In genomic region chr5:142938201-142938600, GRCh38 we compare ENCODE assay signal across 23 cellular contexts.
"Had no signal": no experiment of that assay in that cellular context is flagged by ENCODE, and none has a peak within 500 bp of the region (broad histone marks: within the 10 kb centered on the region; RNA-seq: fewer than 3 reads in every experiment).

No MANE protein-coding gene starts in this region.

- H3K27me3 ChIP-seq: body of pancreas, right atrium auricular region, upper lobe of left lung had no signal

- H3K4me3 ChIP-seq: body of pancreas, coronary artery, right atrium auricular region, upper lobe of left lung had no signal

- H3K27ac ChIP-seq: body of pancreas, coronary artery, right atrium auricular region, upper lobe of left lung had no signal

- ATAC-seq: activated CD8-positive, alpha-beta T cell treated with anti-CD3 and anti-CD28 coated beads, Interleukin-2, amount 10 ng/mL, durations not matched to agents 7 days and 5 days; activated naive CD4-positive, alpha-beta T cell treated with anti-CD3 and anti-CD28 coated beads, Interleukin-2, amount 50 U/mL, for 72 hours; activated T-cell treated with anti-CD3 and anti-CD28 coated beads, Interleukin-2, amount 50 U/mL, for 72 hours; body of pancreas; effector memory CD8-positive, alpha-beta T cell; left lobe of liver; naive thymus-derived CD8-positive, alpha-beta T cell; stimulated activated naive CD8-positive, alpha-beta T cell treated with anti-CD3 and anti-CD28 coated beads, Interleukin-15, Interleukin-2, amounts not matched to agents 100 U/mL and 50 U/mL, for 24 hours had no signal

- DNase-seq: activated B cell treated with CpG ODN at 0.5 μM for 24 hours; activated CD4-positive, alpha-beta T cell treated with anti-CD3 and anti-CD28 coated beads, Interleukin-2, amount 10 ng/mL, durations not matched to agents 24 days and 14 days; activated CD8-positive, alpha-beta memory T cell treated with anti-CD3 and anti-CD28 coated beads, Interleukin-2, amount 50 U/mL, for 48 hours; activated CD8-positive, alpha-beta T cell treated with anti-CD3 and anti-CD28 coated beads, Interleukin-2, amount 10 ng/mL, durations not matched to agents 7 days and 5 days; activated gamma-delta T cell; activated T-cell treated with anti-CD3 and anti-CD28 coated beads, Interleukin-2, amount 50 U/mL, for 72 hours; amygdala; body of pancreas; caudate nucleus; effector memory CD8-positive, alpha-beta T cell; erythroblast; glutamatergic neuron; naive thymus-derived CD8-positive, alpha-beta T cell; SHP77 treated with DMSO at 0.1 percent for 48 hours; small intestine; stimulated activated CD4-positive, alpha-beta T cell treated with anti-CD3 and anti-CD28 coated beads, Interleukin-4, amount 100 ng/mL, for 4 hours; stimulated activated CD8-positive, alpha-beta memory T cell treated with anti-CD3 and anti-CD28 coated beads, Interleukin-4, amount 100 ng/mL, for 48 hours; stimulated activated naive CD8-positive, alpha-beta T cell treated with anti-CD3 and anti-CD28 coated beads, Interleukin-15, Interleukin-2, amounts not matched to agents 100 U/mL and 50 U/mL, for 24 hours; upper lobe of left lung had no signal

- H3K9me3 ChIP-seq: body of pancreas, right atrium auricular region, upper lobe of left lung had no signal

- H3K36me3 ChIP-seq: upper lobe of left lung had no signal
